Comparison of ENCODE assay signal across 9 cellular contexts in the genomic region with DNA sequence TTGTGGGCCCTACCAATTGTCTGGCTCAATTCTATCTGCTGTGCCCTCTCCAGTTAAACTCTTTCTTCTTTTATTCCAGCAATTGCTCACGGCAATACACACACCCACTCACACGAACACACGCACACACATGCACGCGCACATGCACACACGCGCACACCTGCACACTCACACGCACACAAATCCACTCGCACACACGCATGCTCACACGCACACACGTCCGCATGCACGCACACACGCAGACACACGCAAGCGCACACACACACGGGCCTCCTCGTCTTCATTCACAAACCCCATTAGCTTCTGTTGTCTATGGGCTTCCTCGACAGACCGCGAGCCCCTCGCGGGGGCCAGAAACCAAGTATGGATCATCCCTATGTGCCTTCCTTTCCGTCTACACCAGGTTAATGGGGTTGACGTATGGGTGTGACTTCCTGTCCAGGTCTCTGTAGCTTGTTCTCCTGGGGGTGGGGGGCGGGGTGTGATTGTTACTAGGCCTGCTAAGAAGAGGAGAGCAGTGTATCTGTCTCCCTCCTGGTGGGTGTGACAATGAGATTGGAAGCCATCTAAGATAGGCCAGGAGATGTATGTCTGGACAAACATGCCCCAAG.
DNase-seq lines count a peak whose midpoint lies in the region; ATAC-seq and TF ChIP-seq lines count a peak whose summit lies in the region.
"Had no signal": no experiment of that assay in that cellular context is flagged by ENCODE, and none has a peak within 500 bp of the region (broad histone marks: within the 10 kb centered on the region; RNA-seq: fewer than 3 reads in every experiment).

No MANE protein-coding gene starts in this region.

- H3K4me3 Mint-ChIP-seq in effector memory CD8-positive, alpha-beta T cell: peak overlapping the region in 1 of 2 donors; percentile 2
- H3K4me3 Mint-ChIP-seq in nephron: peak overlapping the region; percentile 88 to 94 (median 88)

- peaks cover 13% of the 10 kb centered on the region for H3K27me3 ChIP-seq in NT2/D1 (ENCODE audit: insufficient read depth, insufficient read length)

- no peaks in the 10 kb centered on the region for H3K9me3 ChIP-seq in NT2/D1 (ENCODE audit: insufficient read depth, low read length)

- ATAC-seq in effector memory CD8-positive, alpha-beta T cell (replicated peaks): no peak
- no peak for ATAC-seq in GM19455 (IDR thresholded peaks at IDR 0.05; ENCODE audit: unreplicated experiment)

- peaks cover 17% of the 10 kb centered on the region for H3K36me3 ChIP-seq in NT2/D1 (ENCODE audit: insufficient read depth, insufficient read length, low read length)

- H3K4me1 ChIP-seq in NT2/D1 (ENCODE audit: insufficient read depth, insufficient read length): peaks cover 8% of the 10 kb centered on the region

- H3K27ac Mint-ChIP-seq in effector memory CD8-positive, alpha-beta T cell: peak overlapping the region; percentile 0 to 49
- peak overlapping the region; percentile 97 to 99 (median 98) for H3K27ac Mint-ChIP-seq in nephron

- TF ChIP-seq CTCF in AG10803 (conservative IDR thresholded peaks at IDR 0.05; ENCODE audit: low read length) (no peak), nephron (IDR thresholded peaks at IDR 0.05; ENCODE audit: unreplicated experiment in 3 of 3) (no peak), GM20000 (IDR thresholded peaks at IDR 0.05; ENCODE audit: extremely low read depth, missing control alignments) (no peak)

- no peaks in the 10 kb centered on the region for H3K27me3 Mint-ChIP-seq in effector memory CD8-positive, alpha-beta T cell
- H3K27me3 Mint-ChIP-seq in nephron (ENCODE audit: low read depth): no peaks in the 10 kb centered on the region

- H3K36me3 Mint-ChIP-seq in effector memory CD8-positive, alpha-beta T cell (ENCODE audit: insufficient read depth): peaks cover 20% of the 10 kb centered on the region
- H3K36me3 Mint-ChIP-seq in nephron (ENCODE audit: low read depth): peaks cover 6% of the 10 kb centered on the region

- peak overlapping the region; percentile 78 for H3K9ac ChIP-seq in NT2/D1 (ENCODE audit: insufficient read length, low read depth)

- no peaks in the 10 kb centered on the region for H3K9me3 Mint-ChIP-seq in effector memory CD8-positive, alpha-beta T cell
- H3K9me3 Mint-ChIP-seq in nephron: no peaks in the 10 kb centered on the region

- DNase-seq in AG10803 (ENCODE audit: low read depth) (no peak), NT2/D1 (ENCODE audit: low read depth, low spot score) (no peak), GM20000 (ENCODE audit: low spot score) (no peak), NCI-H2107 treated with DMSO at 0.1 percent for 48 hours (lab: John Stamatoyannopoulos, UW; ENCODE audit: unreplicated experiment) (no peak)
- no peak for DNase-seq in effector memory CD8-positive, alpha-beta T cell
- no peak for DNase-seq in activated CD4-positive, CD25-positive, alpha-beta regulatory T cell treated with anti-CD3 and anti-CD28 coated beads, Interleukin-2, amount 50 U/mL, for 72 hours
- DNase-seq: stimulated activated CD4-positive, alpha-beta T cell treated with anti-CD3 and anti-CD28 coated beads, Interleukin-4, amount 100 ng/mL, for 24 hours had no signal

- peak overlapping the region; percentile 79 for H3K4me3 ChIP-seq in AG10803 (ENCODE audit: low read length)
- H3K4me3 ChIP-seq in NT2/D1 (ENCODE audit: insufficient read length, low read depth): peak overlapping the region; percentile 63

- H3K4me1 Mint-ChIP-seq in effector memory CD8-positive, alpha-beta T cell (ENCODE audit: low read depth in 2 of 2): peaks cover 21 to 29% of the 10 kb centered on the region in 2 donors
- H3K4me1 Mint-ChIP-seq in nephron: peaks cover 35% of the 10 kb centered on the region
